In the genomic region with DNA sequence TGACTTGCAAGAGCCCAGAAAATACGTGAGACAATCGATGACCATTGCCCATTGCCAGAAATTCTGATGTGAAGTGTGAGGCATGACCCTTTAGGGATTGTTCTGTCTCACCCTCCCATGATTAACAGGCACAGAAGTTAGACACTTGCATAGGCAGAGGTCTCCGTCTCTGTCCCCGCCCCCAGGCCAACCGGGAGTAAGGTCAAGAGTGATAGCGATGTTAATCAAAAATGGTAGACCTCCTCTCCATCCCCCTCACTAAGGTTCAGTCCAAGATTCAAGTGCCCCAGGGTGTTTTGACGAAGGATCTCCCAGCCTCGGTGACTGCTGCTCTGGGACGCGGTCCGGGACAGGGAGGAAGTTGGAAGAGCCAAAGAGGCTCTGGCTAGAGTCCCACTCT, we compare ENCODE assay signal across 35 cellular contexts. TPM values are rescaled to one million over a fixed set of nuclear protein-coding genes. Genes with fewer than 3 reads are reported as not detected.
"Had no signal": no experiment of that assay in that cellular context is flagged by ENCODE, and none has a peak within 500 bp of the region (broad histone marks: within the 10 kb centered on the region; RNA-seq: fewer than 3 reads in every experiment).

No MANE protein-coding gene starts in this region.

- DNase-seq: dermis blood vessel endothelial cell; effector memory CD4-positive, alpha-beta T cell; erythroblast; esophagus squamous epithelium; foreskin melanocyte; glutamatergic neuron; heart right ventricle; hypothalamus; immature natural killer cell; left ventricle myocardium superior; lower lobe of right lung; naive thymus-derived CD8-positive, alpha-beta T cell; nephron progenitor cell; nucleus accumbens; posterior cingulate gyrus; psoas muscle; right cardiac atrium; sigmoid colon; spleen; stimulated activated CD4-positive, alpha-beta T cell treated with anti-CD3 and anti-CD28 coated beads, Interleukin-4, amount 100 ng/mL, for 4 hours; stimulated activated naive CD8-positive, alpha-beta T cell treated with anti-CD3 and anti-CD28 coated beads, Interleukin-15, Interleukin-2, amounts not matched to agents 100 U/mL and 50 U/mL, for 24 hours; substantia nigra; testis; tibial artery had no signal

- H3K27me3 Mint-ChIP-seq: type B pancreatic cell had no signal

- ATAC-seq: left ventricle myocardium superior; naive thymus-derived CD8-positive, alpha-beta T cell; psoas muscle; right cardiac atrium; stimulated activated memory B cell treated with anti-CD40 and anti-IgM and Interleukin-4, amounts not matched to agents 10 μg/mL and 1 μg/mL and 100 μg/mL, for 72 hours; stimulated activated naive CD8-positive, alpha-beta T cell treated with anti-CD3 and anti-CD28 coated beads, Interleukin-15, Interleukin-2, amounts not matched to agents 100 U/mL and 50 U/mL, for 24 hours had no signal

- H3K27ac ChIP-seq: esophagus squamous epithelium, heart right ventricle, lower lobe of right lung, psoas muscle, sigmoid colon, testis, tibial artery had no signal

- H3K36me3 Mint-ChIP-seq: immature natural killer cell; naive thymus-derived CD8-positive, alpha-beta T cell; stimulated activated memory B cell treated with anti-CD40 and anti-IgM and Interleukin-4, amounts not matched to agents 10 μg/mL and 1 μg/mL and 100 μg/mL, for 72 hours; type B pancreatic cell had no signal

- H3K4me1 Mint-ChIP-seq: nephron progenitor cell; stimulated activated memory B cell treated with anti-CD40 and anti-IgM and Interleukin-4, amounts not matched to agents 10 μg/mL and 1 μg/mL and 100 μg/mL, for 72 hours had no signal

- H3K4me3 Mint-ChIP-seq: immature natural killer cell; naive thymus-derived CD8-positive, alpha-beta T cell; nephron progenitor cell; stimulated activated memory B cell treated with anti-CD40 and anti-IgM and Interleukin-4, amounts not matched to agents 10 μg/mL and 1 μg/mL and 100 μg/mL, for 72 hours; type B pancreatic cell had no signal

- H3K27ac Mint-ChIP-seq: immature natural killer cell; naive thymus-derived CD8-positive, alpha-beta T cell; nephron progenitor cell; stimulated activated memory B cell treated with anti-CD40 and anti-IgM and Interleukin-4, amounts not matched to agents 10 μg/mL and 1 μg/mL and 100 μg/mL, for 72 hours; type B pancreatic cell had no signal

- FAIRE-seq: colon, endometrium, keratinocyte, urothelium cell line had no signal

- H3K4me3 ChIP-seq: esophagus squamous epithelium, heart right ventricle, lower lobe of right lung, psoas muscle, sigmoid colon, spleen, testis, tibial artery had no signal

- H3K4me1 ChIP-seq: lower lobe of right lung, psoas muscle, sigmoid colon, testis, tibial artery had no signal

- H3K9me3 Mint-ChIP-seq: immature natural killer cell had no signal

- H3K36me3 ChIP-seq: esophagus squamous epithelium, heart right ventricle, lower lobe of right lung, sigmoid colon, spleen, tibial artery had no signal

- H3K9me3 ChIP-seq: esophagus squamous epithelium, psoas muscle, sigmoid colon, testis had no signal

- H3K27me3 ChIP-seq: sigmoid colon, testis had no signal

RNA-seq across cellular contexts. Expression of gene TRPV6, which starts 22.7 kb away (rescaled TPM):
- total RNA-seq: dermis blood vessel endothelial cell; heart right ventricle; mesenteric fat pad; myocyte; naive thymus-derived CD8-positive, alpha-beta T cell; osteocyte; psoas muscle; right cardiac atrium; sigmoid colon; skeletal muscle tissue had no signal
- polyA plus RNA-seq: immature natural killer cell, right cardiac atrium had no signal

RNA-seq across cellular contexts. Expression of gene TRPV5, which starts 25.3 kb away (rescaled TPM):
- total RNA-seq: dermis blood vessel endothelial cell, esophagus squamous epithelium, heart right ventricle, left ventricle myocardium superior, lower lobe of right lung, mesenteric fat pad, myocyte, osteocyte, renal cortical epithelial cell, right cardiac atrium, sigmoid colon, skeletal muscle tissue had no signal
- polyA plus RNA-seq: heart right ventricle; immature natural killer cell; keratinocyte; naive thymus-derived CD8-positive, alpha-beta T cell; psoas muscle; right cardiac atrium had no signal

RNA-seq across cellular contexts. Expression of gene LLCFC1, which starts 31.0 kb away (rescaled TPM):
- total RNA-seq: dermis blood vessel endothelial cell; esophagus squamous epithelium; heart right ventricle; left ventricle myocardium superior; lower lobe of right lung; mesenteric fat pad; myocyte; naive thymus-derived CD8-positive, alpha-beta T cell; osteocyte; psoas muscle; renal cortical epithelial cell; right cardiac atrium; sigmoid colon; skeletal muscle tissue; spleen had no signal
- polyA plus RNA-seq: heart right ventricle; immature natural killer cell; keratinocyte; naive thymus-derived CD8-positive, alpha-beta T cell; psoas muscle; right cardiac atrium; sigmoid colon had no signal

RNA-seq across cellular contexts. Expression of gene KEL, which starts 53.9 kb away (rescaled TPM):
- total RNA-seq: dermis blood vessel endothelial cell, mesenteric fat pad, myocyte had no signal
- polyA plus RNA-seq: immature natural killer cell; naive thymus-derived CD8-positive, alpha-beta T cell had no signal
